In the genomic region with DNA sequence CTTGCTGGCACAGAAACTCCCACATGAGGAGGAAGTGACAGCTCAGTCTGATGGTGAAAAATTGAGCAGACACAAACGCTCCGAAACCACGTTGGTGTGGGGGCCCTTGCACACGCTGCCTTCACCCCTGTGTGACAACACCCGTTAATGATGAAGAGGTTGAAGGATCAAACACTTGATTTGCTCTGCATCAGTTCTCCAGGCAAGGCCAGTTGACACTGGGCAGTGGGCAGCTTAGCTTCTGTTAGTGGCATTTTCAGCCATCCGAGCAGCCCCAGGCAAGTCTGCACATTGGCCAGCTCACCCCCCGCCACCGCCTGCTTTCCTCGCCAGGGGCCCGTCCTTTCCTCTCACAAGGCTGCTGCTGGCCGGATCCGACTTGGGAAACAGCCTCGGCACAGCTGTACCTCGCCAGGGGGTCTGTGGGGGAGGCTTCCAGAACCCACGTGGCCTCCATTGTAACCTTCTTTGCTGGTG, we compare ENCODE assay signal across 1 cellular context.
TF ChIP-seq lines count a peak whose summit lies in the region.

No MANE protein-coding gene starts in this region.

TF ChIP-seq in HepG2, 621 proteins besides CTCF, POLR2A, EP300 and RAD21 (continued from another document):
- TF ChIP-seq ZNF276 (CRISPR knock-in tag; IDR thresholded peaks at IDR 0.05; ENCODE audit: low read depth) (no peak), ZSCAN31 (CRISPR knock-in tag; IDR thresholded peaks at IDR 0.05; ENCODE audit: low read depth) (no peak), ZNF235 (CRISPR knock-in tag; IDR thresholded peaks at IDR 0.05; ENCODE audit: borderline replicate concordance) (no peak), AGO2 (optimal IDR thresholded peaks at IDR 0.05; ENCODE audit: low read depth, low read length) (peak; percentile 98), ZSCAN30 (CRISPR knock-in tag; IDR thresholded peaks at IDR 0.05) (no peak), HIVEP1 (CRISPR knock-in tag; IDR thresholded peaks at IDR 0.05) (no peak), ZBTB1 (CRISPR knock-in tag; IDR thresholded peaks at IDR 0.05; ENCODE audit: borderline replicate concordance) (no peak), ZNF264 (CRISPR knock-in tag; IDR thresholded peaks at IDR 0.05) (no peak), PAF1 (CRISPR knock-in tag; IDR thresholded peaks at IDR 0.05) (peak; percentile 57; the same call in 1 of the 2 replicates), SSRP1 (CRISPR knock-in tag; IDR thresholded peaks at IDR 0.05) (no peak), POLR2AphosphoS5 (IDR thresholded peaks at IDR 0.05; ENCODE audit: low read depth, low read length) (0 out of 2 replicates have a peak, but pooled peaks have one; percentile 18), THYN1 (CRISPR knock-in tag; IDR thresholded peaks at IDR 0.05; ENCODE audit: borderline replicate concordance, low read depth) (no peak), RBM39 (IDR thresholded peaks at IDR 0.05; ENCODE audit: low read depth, low read length, poor library complexity, severe bottlenecking) (no peak), DNMT1 (CRISPR knock-in tag; IDR thresholded peaks at IDR 0.05) (no peak), ZNF768 (CRISPR knock-in tag; IDR thresholded peaks at IDR 0.05) (no peak)
- TF ChIP-seq, protein P1, sequence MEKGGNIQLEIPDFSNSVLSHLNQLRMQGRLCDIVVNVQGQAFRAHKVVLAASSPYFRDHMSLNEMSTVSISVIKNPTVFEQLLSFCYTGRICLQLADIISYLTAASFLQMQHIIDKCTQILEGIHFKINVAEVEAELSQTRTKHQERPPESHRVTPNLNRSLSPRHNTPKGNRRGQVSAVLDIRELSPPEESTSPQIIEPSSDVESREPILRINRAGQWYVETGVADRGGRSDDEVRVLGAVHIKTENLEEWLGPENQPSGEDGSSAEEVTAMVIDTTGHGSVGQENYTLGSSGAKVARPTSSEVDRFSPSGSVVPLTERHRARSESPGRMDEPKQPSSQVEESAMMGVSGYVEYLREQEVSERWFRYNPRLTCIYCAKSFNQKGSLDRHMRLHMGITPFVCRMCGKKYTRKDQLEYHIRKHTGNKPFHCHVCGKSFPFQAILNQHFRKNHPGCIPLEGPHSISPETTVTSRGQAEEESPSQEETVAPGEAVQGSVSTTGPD (CRISPR knock-in tag; IDR thresholded peaks at IDR 0.05): no peak
TF ChIP-seq in HepG2: peak in this region for 4.
